In genomic region chr4:101649790-101650450, GRCh38 we compare ENCODE assay signal across 12 cellular contexts.
DNase-seq lines count a peak whose midpoint lies in the region; ATAC-seq lines count a peak whose summit lies in the region.
"Had no signal": no experiment of that assay in that cellular context is flagged by ENCODE, and none has a peak within 500 bp of the region (broad histone marks: within the 10 kb centered on the region; RNA-seq: fewer than 3 reads in every experiment).

No MANE protein-coding gene starts in this region.

- no peak overlapping the region for H2AK5ac ChIP-seq in mesenchymal stem cell (ENCODE audit: low read length, severe bottlenecking)

- H2BK15ac ChIP-seq in mesenchymal stem cell (ENCODE audit: low read depth, poor library complexity, severe bottlenecking), result no peak overlapping the region

- no peak overlapping the region for H2BK120ac ChIP-seq in mesenchymal stem cell (ENCODE audit: low read depth, low read length)

- no peak overlapping the region for H4K91ac ChIP-seq in mesenchymal stem cell (ENCODE audit: low read length)

- no peaks in the 10 kb centered on the region for H3K79me1 ChIP-seq in mesenchymal stem cell (replicated peaks; ENCODE audit: low read length, poor library complexity, severe bottlenecking)

- H2BK5ac ChIP-seq in mesenchymal stem cell (ENCODE audit: low read depth, low read length, poor library complexity, severe bottlenecking), result no peak overlapping the region

- DNase-seq in Ammon's horn (ENCODE audit: low spot score), result peak; percentile 23
- peak; percentile 71 for DNase-seq in NCI-H1694 treated with DMSO at 0.1 percent for 48 hours (lab: John Stamatoyannopoulos, UW)
- DNase-seq in cerebellum (ENCODE audit: low spot score), result peak; percentile 65
- DNase-seq in mesenchymal stem cell, result no peak
- no peak for DNase-seq in T-helper 2 cell
- DNase-seq in posterior cingulate gyrus, result no peak
- DNase-seq: EL, NCI-H526 had no signal

- H3K4me2 ChIP-seq in mesenchymal stem cell (ENCODE audit: low read length, poor library complexity, severe bottlenecking), result no peak overlapping the region

- no peak overlapping the region for H2BK12ac ChIP-seq in mesenchymal stem cell (ENCODE audit: low read length in 2 of 2)

- H3K14ac ChIP-seq in mesenchymal stem cell (ENCODE audit: low read length in 2 of 2), result no peak overlapping the region

- no peak overlapping the region for H3K23ac ChIP-seq in mesenchymal stem cell (ENCODE audit: low read length in 2 of 2)

- no peaks in the 10 kb centered on the region for H3K36me3 ChIP-seq in mesenchymal stem cell (ENCODE audit: control insufficient read depth in 1 of 2, insufficient read depth in 2 of 2, low read depth in 1 of 2, low read length in 2 of 2)
- H3K36me3 ChIP-seq: SJSA1 had no signal

- no peak overlapping the region for H3K27ac ChIP-seq in mesenchymal stem cell (ENCODE audit: low read length, poor library complexity, severe bottlenecking)
- H3K27ac ChIP-seq: SJSA1 had no signal

- intact Hi-C loops in posterior cingulate gyrus (cut with DNase I), result no loop called here

- H3K4me3 ChIP-seq in mesenchymal stem cell (ENCODE audit: insufficient read depth in 1 of 2, low read depth in 1 of 2, low read length in 2 of 2), result no peak overlapping the region
- H3K4me3 ChIP-seq: SJSA1 had no signal

- H3K4ac ChIP-seq in mesenchymal stem cell (ENCODE audit: low read depth in 1 of 2, low read length in 2 of 2), result no peak overlapping the region

- ATAC-seq in HG03025 (IDR thresholded peaks at IDR 0.05; ENCODE audit: low FRiP score, unreplicated experiment) (no peak), GM18520 (IDR thresholded peaks at IDR 0.05; ENCODE audit: unreplicated experiment) (no peak)
- ATAC-seq: activated T-helper 17 cell treated with anti-CD3 and anti-CD28 coated beads, Interleukin-2, amount 50 U/mL, for 72 hours had no signal

- 97% methylated on average over 3 of the region's 3 CpGs for WGBS in mesenchymal stem cell

- H3K4me1 ChIP-seq in mesenchymal stem cell (ENCODE audit: control insufficient read depth, insufficient read depth, low read depth, low read length), result peaks cover 2% of the 10 kb centered on the region
- H3K4me1 ChIP-seq: SJSA1 had no signal

- H3K18ac ChIP-seq in mesenchymal stem cell (ENCODE audit: low read depth in 1 of 2, low read length in 2 of 2), result no peak overlapping the region

- H3K9me3 ChIP-seq in mesenchymal stem cell (ENCODE audit: control insufficient read depth, low read length), result no peaks in the 10 kb centered on the region
- H3K9me3 ChIP-seq: SJSA1 had no signal

- peak overlapping the region; percentile 5 for H3K9ac ChIP-seq in mesenchymal stem cell (ENCODE audit: low read length)

- H3K27me3 ChIP-seq in mesenchymal stem cell (ENCODE audit: control insufficient read depth in 1 of 2, insufficient read depth in 1 of 2, low read length in 2 of 2), result no peaks in the 10 kb centered on the region
- H3K27me3 ChIP-seq: SJSA1 had no signal

- H2AFZ ChIP-seq in mesenchymal stem cell (ENCODE audit: low read depth, low read length), result no peak overlapping the region

- no peak overlapping the region for H4K8ac ChIP-seq in mesenchymal stem cell (ENCODE audit: low read length)

Comparison
In these comparisons a context has a peak if more than half of its experiments do, and no peak if none do; other contexts are left out.
1. DNase-seq: peak in Ammon's horn (single experiment), NCI-H1694 treated with DMSO at 0.1 percent for 48 hours (single experiment) and cerebellum (single experiment); none in mesenchymal stem cell (single experiment), T-helper 2 cell (0 of 5) and posterior cingulate gyrus (0 of 10).